In the genomic region with DNA sequence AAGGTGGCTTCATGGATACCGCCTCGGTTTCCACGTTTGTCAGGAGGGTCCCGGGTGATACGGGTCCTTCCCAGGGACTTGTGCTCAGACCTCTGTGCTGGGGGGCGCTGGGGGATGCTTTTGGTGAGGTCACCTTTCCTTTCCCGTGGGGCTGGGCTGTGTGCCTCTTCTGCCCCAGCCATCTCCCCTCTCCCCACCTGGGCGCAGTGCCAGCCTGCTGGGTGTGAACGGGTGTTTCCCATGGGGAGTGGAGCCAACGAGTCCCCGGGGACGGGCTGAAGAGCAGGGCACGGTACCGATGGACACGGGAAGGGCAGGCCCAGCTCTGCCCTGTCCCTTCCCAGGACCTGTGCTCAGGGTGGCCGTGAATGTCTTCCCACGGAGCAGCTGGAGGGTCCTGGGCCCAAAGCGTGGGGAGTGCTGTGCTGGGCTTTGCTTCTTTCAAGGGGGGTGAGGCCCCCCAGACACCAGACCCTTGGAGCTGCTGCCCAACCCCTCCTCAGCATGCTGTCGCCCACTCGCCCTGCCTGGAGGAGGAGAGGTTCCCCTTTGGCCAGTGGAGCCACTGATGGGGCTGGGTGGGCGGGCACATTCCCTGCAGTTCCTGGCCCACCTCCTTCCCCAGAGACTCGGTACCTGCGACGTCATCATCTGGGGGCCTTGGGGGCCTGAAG, we compare ENCODE assay signal across 21 cellular contexts. TPM values are rescaled to one million over a fixed set of nuclear protein-coding genes. Genes with fewer than 3 reads are reported as not detected.
DNase-seq lines count a peak whose midpoint lies in the region; ATAC-seq, FAIRE-seq and TF ChIP-seq lines count a peak whose summit lies in the region.
"Had no signal": no experiment of that assay in that cellular context is flagged by ENCODE, and none has a peak within 500 bp of the region (broad histone marks: within the 10 kb centered on the region; RNA-seq: fewer than 3 reads in every experiment).

No MANE protein-coding gene starts in this region.

- intact Hi-C loops in K562 (cut with micrococcal nuclease), result no loop called here
- intact Hi-C loops in left colon (cut with DNase I, micrococcal nuclease), result no loop called here

- TF ChIP-seq EP300 in K562 (IDR thresholded peaks at IDR 0.05; ENCODE audit: low read length), result no peak

- TF ChIP-seq RAD21 in K562 (CRISPR knock-in tag; conservative IDR thresholded peaks at IDR 0.05 in 1 of 2, IDR thresholded peaks at IDR 0.05 in 1 of 2), result no peak

- ATAC-seq in K562, result no peak
- no peak for ATAC-seq in GM21825 (IDR thresholded peaks at IDR 0.05; ENCODE audit: unreplicated experiment)
- ATAC-seq in left colon, result no peak

- no peak for DNase-seq in K562 (ENCODE audit: extremely low read depth in 1 of 4, low spot score in 3 of 4)
- DNase-seq in right atrium auricular region (ENCODE audit: low spot score), result no peak
- DNase-seq in central memory CD4-positive, alpha-beta T cell, result no peak
- no peak for DNase-seq in left colon
- DNase-seq: Caco-2, DMS153, EL, NCI-H187 treated with DMSO at 0.1 percent for 48 hours, NCI-H2171 treated with DMSO at 0.1 percent for 48 hours, NCI-H446 treated with DMSO at 0.1 percent for 48 hours, OCI-M1, RPMI8226, SJCRH30 had no signal

- TF ChIP-seq CTCF in K562 (IDR thresholded peaks at IDR 0.05 in 2 of 3, conservative IDR thresholded peaks at IDR 0.05 in 1 of 3; ENCODE audit: insufficient read depth in 2 of 3, low read depth in 1 of 3, low read length in 3 of 3) (no peak), right atrium auricular region (IDR thresholded peaks at IDR 0.05) (no peak)

- peaks cover 21 to 89% (median 63%) of the 10 kb centered on the region in 11 experiments; a peak in 21 of 22 replicates for H3K36me3 ChIP-seq in BLaER1 treated with 17β-estradiol and CSF1 and Interleukin-3, amounts not matched to agents 10 nM and 100 nM
- peaks cover 51% of the 10 kb centered on the region; the same call in 1 of the 3 replicates for H3K36me3 ChIP-seq in K562 (ENCODE audit: control insufficient read depth, insufficient read depth, low read length)
- H3K36me3 ChIP-seq in right atrium auricular region, result peaks cover 16% of the 10 kb centered on the region
- H3K36me3 ChIP-seq in stomach smooth muscle (ENCODE audit: control insufficient read depth in 2 of 2, insufficient read depth in 2 of 2, low read length in 2 of 2), result peaks cover 0 to 5% of the 10 kb centered on the region in 2 donors

- no peak overlapping the region for H2AFZ ChIP-seq in K562 (ENCODE audit: low read depth, low read length)

- peaks cover 20 to 29% (median 26%) of the 10 kb centered on the region in 10 experiments for H3K4me1 ChIP-seq in BLaER1 treated with 17β-estradiol and CSF1 and Interleukin-3, amounts not matched to agents 10 nM and 100 nM
- H3K4me1 ChIP-seq in K562 (replicated peaks in 1 of 2; ENCODE audit: control insufficient read depth in 2 of 2, insufficient read depth in 2 of 2, low read length in 2 of 2), result peaks cover 0 to 43% of the 10 kb centered on the region in 2 experiments; a peak in 2 of 5 replicates
- H3K4me1 ChIP-seq in right atrium auricular region, result peaks cover 0 to 38% of the 10 kb centered on the region in 2 donors
- peaks cover 22% of the 10 kb centered on the region for H3K4me1 ChIP-seq in stomach smooth muscle (ENCODE audit: control insufficient read depth, insufficient read depth, low read length)
- H3K4me1 ChIP-seq: Caco-2, SJCRH30 had no signal

- 87% methylated on average over 19 of the region's 24 CpGs for WGBS in K562 (ENCODE audit: insufficient coverage, low coverage, missing lambda C conversion rate)

- no TSS peak for BruUV-seq in K562 (replicated peaks; lab: Mats Ljungman, UMichigan)

- CTCF ChIA-PET in K562 (lab: Yijun Ruan, JAX; ENCODE audit: low intra/inter-chr PET ratio), result no interaction called here

- POLR2A ChIA-PET in K562 (lab: Yijun Ruan, JAX), result interaction anchor here (0.6 kb wide), 1 partner anchor 152 kb away, joined by 4 read pairs; no protein-coding TSS in a partner anchor

- H3K9me1 ChIP-seq in K562 (ENCODE audit: control insufficient read depth, insufficient read depth, low read length), result no peaks in the 10 kb centered on the region

- TF ChIP-seq POLR2A in K562 (conservative IDR thresholded peaks at IDR 0.05), result no peak

- no peaks in the 10 kb centered on the region for H3K27me3 ChIP-seq in BLaER1 treated with 17β-estradiol and CSF1 and Interleukin-3, amounts not matched to agents 10 nM and 100 nM
- H3K27me3 ChIP-seq in K562 (ENCODE audit: control insufficient read depth in 2 of 2, insufficient read depth in 2 of 2, low read length in 2 of 2) (no peaks in the 10 kb centered on the region), right atrium auricular region (no peaks in the 10 kb centered on the region), stomach smooth muscle (ENCODE audit: control insufficient read depth in 1 of 2, insufficient read depth in 2 of 2, low read length in 2 of 2) (no peaks in the 10 kb centered on the region)
- H3K27me3 ChIP-seq: SJCRH30 had no signal

- no peak for FAIRE-seq in K562 (lab: Jason Lieb, UNC)
- FAIRE-seq: H54 had no signal

- H3K9me3 ChIP-seq in BLaER1 treated with 17β-estradiol and CSF1 and Interleukin-3, amounts not matched to agents 10 nM and 100 nM (replicated peaks in 1 of 11), result peaks cover 0 to 12% (median 4%) of the 10 kb centered on the region in 11 experiments; a peak in 12 of 22 replicates
- H3K9me3 ChIP-seq in K562 (replicated peaks; ENCODE audit: control insufficient read depth, insufficient read depth, low read depth, low read length) (no peaks in the 10 kb centered on the region), right atrium auricular region (no peaks in the 10 kb centered on the region), stomach smooth muscle (ENCODE audit: control insufficient read depth in 2 of 2, low read length in 2 of 2) (no peaks in the 10 kb centered on the region)
- H3K9me3 ChIP-seq: Caco-2, SJCRH30 had no signal

- no peaks in the 10 kb centered on the region for H3K79me2 ChIP-seq in K562 (ENCODE audit: control insufficient read depth, insufficient read depth, low read length)

- no peak overlapping the region for H3K27ac ChIP-seq in BLaER1 treated with 17β-estradiol and CSF1 and Interleukin-3, amounts not matched to agents 10 nM and 100 nM
- no peak overlapping the region for H3K27ac ChIP-seq in K562 (ENCODE audit: extremely low read depth, low read depth, low read length)
- peak overlapping the region; percentile 82 to 83 for H3K27ac ChIP-seq in right atrium auricular region
- H3K27ac ChIP-seq in stomach smooth muscle (ENCODE audit: low read length), result peak overlapping the region; percentile 37
- H3K27ac ChIP-seq: SJCRH30 had no signal

- H3K9ac ChIP-seq in BLaER1 treated with 17β-estradiol and CSF1 and Interleukin-3, amounts not matched to agents 10 nM and 100 nM, result peak overlapping the region in 7 of 11 experiments; percentile 23 to 62 (median 38); a peak in 3 of 22 replicates
- H3K9ac ChIP-seq in K562 (ENCODE audit: insufficient read depth in 1 of 2, low read depth in 2 of 2, low read length in 2 of 2) (no peak overlapping the region), stomach smooth muscle (ENCODE audit: low read length in 2 of 2) (no peak overlapping the region)

- peak overlapping the region; percentile 44 to 81 (median 76); a peak in 21 of 22 replicates for H3K4me2 ChIP-seq in BLaER1 treated with 17β-estradiol and CSF1 and Interleukin-3, amounts not matched to agents 10 nM and 100 nM
- H3K4me2 ChIP-seq in K562 (ENCODE audit: insufficient read depth, low read length), result no peak overlapping the region

- peaks cover 0 to 71% (median 42%) of the 10 kb centered on the region in 11 experiments; a peak in 18 of 22 replicates for H4K20me1 ChIP-seq in BLaER1 treated with 17β-estradiol and CSF1 and Interleukin-3, amounts not matched to agents 10 nM and 100 nM
- H4K20me1 ChIP-seq in K562 (replicated peaks; ENCODE audit: control insufficient read depth, insufficient read depth, low read length), result no peaks in the 10 kb centered on the region

- H3K4me3 ChIP-seq in BLaER1 treated with 17β-estradiol and CSF1 and Interleukin-3, amounts not matched to agents 10 nM and 100 nM, result no peak overlapping the region
- no peak overlapping the region for H3K4me3 ChIP-seq in K562
- H3K4me3 ChIP-seq in right atrium auricular region, result no peak overlapping the region
- no peak overlapping the region for H3K4me3 ChIP-seq in stomach smooth muscle (ENCODE audit: low read length in 2 of 2)
- H3K4me3 ChIP-seq: SJCRH30 had no signal

- in situ Hi-C loops in K562 (cut with MboI), result no loop called here

RNA-seq across cellular contexts. Expression of a gene that starts 15.5 kb away (rescaled TPM):
- 105 and 266 TPM in 2 replicates for total RNA-seq in K562 (2011; cell fraction: chromatin; rRNA removed; ENCODE audit: low replicate concordance)
- total RNA-seq in K562 (2011; cell fraction: nucleolus; rRNA removed), result 180 and 212 TPM in 2 replicates
- total RNA-seq in K562 (2011; cell fraction: nucleoplasm; rRNA removed), result 109 and 112 TPM in 2 replicates
- total RNA-seq in K562 (2014; rRNA removed) (35.1 and 47.4 TPM in 2 replicates), K562 (2014; rRNA removed; fragmentation: Illumina TruSeq; extraction: Trizol) (1.7 and 3.0 TPM in 2 replicates), K562 (2015; rRNA removed; fragmentation: Illumina TruSeq; extraction: Trizol) (21.2 and 21.9 TPM in 2 replicates), K562 (2021) (77.4 and 91.8 TPM in 2 replicates), right atrium auricular region (10 to 100 TPM; 11.3 to 11.5 TPM), left colon (10 to 100 TPM; 26.6 to 36.3 TPM)
- polyA plus RNA-seq in K562 (2011; rRNA removed) (14.5 and 24.6 TPM in 2 replicates), K562 (2014; fragmentation: Illumina TruSeq; extraction: Trizol) (8.2 and 29.3 TPM in 2 replicates), K562 (2014; fragmentation: Nextera tagmentation; extraction: Ambion mirVana) (1 to 10 TPM in 1 of 2 experiments, under 1 TPM in 1; 0.51 to 1.4 TPM), K562 (2014; rRNA removed) (60.2 and 63.2 TPM in 2 replicates)
- polyA plus RNA-seq in K562 (2011; cell fraction: cytosol; rRNA removed), result 19.9 and 53.3 TPM in 2 replicates
- 229 and 359 TPM in 2 replicates for polyA plus RNA-seq in K562 (2011; cell fraction: nucleus; rRNA removed)
- 48.2 and 53.0 TPM in 2 replicates for polyA plus RNA-seq in K562 (2012)
- 5.7 and 6.3 TPM in 2 replicates for polyA minus RNA-seq in K562 (2011; rRNA and poly(A)+ RNA removed)
- polyA minus RNA-seq in K562 (2011; cell fraction: cytosol; rRNA and poly(A)+ RNA removed), result 24.3 and 30.0 TPM in 2 replicates
- polyA minus RNA-seq in K562 (2011; cell fraction: nucleus; rRNA and poly(A)+ RNA removed), result 48.3 and 54.8 TPM in 2 replicates

RNA-seq across cellular contexts. Expression of a gene that starts 19.9 kb away (rescaled TPM):
- total RNA-seq in K562 (2011; cell fraction: chromatin; rRNA removed; ENCODE audit: low replicate concordance), result not detected in 2 replicates
- total RNA-seq in K562 (2011; cell fraction: nucleolus; rRNA removed), result not detected in 2 replicates
- not detected in 2 replicates for total RNA-seq in K562 (2011; cell fraction: nucleoplasm; rRNA removed)
- not detected in 2 replicates for total RNA-seq in K562 (2014; rRNA removed)
- total RNA-seq in K562 (2014; rRNA removed; fragmentation: Illumina TruSeq; extraction: Trizol), result not detected in 2 replicates
- total RNA-seq in K562 (2015; rRNA removed; fragmentation: Illumina TruSeq; extraction: Trizol), result not detected in 2 replicates
- 0.11 and 0.38 TPM in 2 replicates for total RNA-seq in K562 (2021)
- polyA plus RNA-seq in K562 (2011; rRNA removed), result not detected in 2 replicates
- 0.07 TPM in 1 of 2 replicates, not detected in the other for polyA plus RNA-seq in K562 (2011; cell fraction: cytosol; rRNA removed)
- 0.09 TPM in 1 of 2 replicates, not detected in the other for polyA plus RNA-seq in K562 (2011; cell fraction: nucleus; rRNA removed)
- polyA plus RNA-seq in K562 (2012), result not detected in 2 replicates
- polyA plus RNA-seq in K562 (2014; fragmentation: Illumina TruSeq; extraction: Trizol), result not detected in 2 replicates
- not detected for polyA plus RNA-seq in K562 (2014; fragmentation: Nextera tagmentation; extraction: Ambion mirVana)
- polyA plus RNA-seq in K562 (2014; rRNA removed), result not detected in 2 replicates
- not detected in 2 replicates for polyA minus RNA-seq in K562 (2011; rRNA and poly(A)+ RNA removed)
- polyA minus RNA-seq in K562 (2011; cell fraction: cytosol; rRNA and poly(A)+ RNA removed), result not detected in 2 replicates
- not detected in 2 replicates for polyA minus RNA-seq in K562 (2011; cell fraction: nucleus; rRNA and poly(A)+ RNA removed)
- under 1 TPM in 1 of 2 donors, not detected in 1; 0.24 TPM for total RNA-seq in right atrium auricular region
- total RNA-seq in left colon, result not detected
- total RNA-seq: A673, Caco-2, HT1080, LHCN-M2, SJCRH30 had no signal
- polyA plus RNA-seq: IgD-negative memory B cell had no signal

RNA-seq across cellular contexts. Expression of a gene that starts 24.8 kb away (rescaled TPM):
- total RNA-seq in K562 (2011; cell fraction: chromatin; rRNA removed; ENCODE audit: low replicate concordance), result not detected in 2 replicates
- not detected in 2 replicates for total RNA-seq in K562 (2011; cell fraction: nucleolus; rRNA removed)
- total RNA-seq in K562 (2011; cell fraction: nucleoplasm; rRNA removed), result not detected in 2 replicates
- total RNA-seq in K562 (2014; rRNA removed) (not detected in 2 replicates), K562 (2014; rRNA removed; fragmentation: Illumina TruSeq; extraction: Trizol) (not detected in 2 replicates), K562 (2015; rRNA removed; fragmentation: Illumina TruSeq; extraction: Trizol) (not detected in 2 replicates), K562 (2021) (0.18 TPM in 1 of 2 replicates, not detected in the other), right atrium auricular region (10 to 100 TPM; 35.1 to 42.2 TPM), left colon (1 to 10 TPM; 2.6 to 4.9 TPM)
- polyA plus RNA-seq in K562 (2011; rRNA removed) (not detected in 2 replicates), K562 (2014; fragmentation: Illumina TruSeq; extraction: Trizol) (not detected in 2 replicates), K562 (2014; fragmentation: Nextera tagmentation; extraction: Ambion mirVana) (under 1 TPM in 1 of 2 experiments, not detected in 1; 0.04 TPM), K562 (2014; rRNA removed) (not detected in 2 replicates)
- polyA plus RNA-seq in K562 (2011; cell fraction: cytosol; rRNA removed), result not detected in 2 replicates
- not detected in 2 replicates for polyA plus RNA-seq in K562 (2011; cell fraction: nucleus; rRNA removed)
- polyA plus RNA-seq in K562 (2012), result 0.09 and 0.29 TPM in 2 replicates
- polyA minus RNA-seq in K562 (2011; rRNA and poly(A)+ RNA removed), result not detected in 2 replicates
- not detected in 2 replicates for polyA minus RNA-seq in K562 (2011; cell fraction: cytosol; rRNA and poly(A)+ RNA removed)
- polyA minus RNA-seq in K562 (2011; cell fraction: nucleus; rRNA and poly(A)+ RNA removed), result not detected in 2 replicates
- total RNA-seq: A673, Caco-2, LHCN-M2 had no signal

RNA-seq across cellular contexts. Expression of a gene that starts 33.8 kb away (rescaled TPM):
- total RNA-seq in K562 (2011; cell fraction: chromatin; rRNA removed; ENCODE audit: low replicate concordance), result 211 and 640 TPM in 2 replicates
- total RNA-seq in K562 (2011; cell fraction: nucleolus; rRNA removed), result 395 and 397 TPM in 2 replicates
- total RNA-seq in K562 (2011; cell fraction: nucleoplasm; rRNA removed), result 230 and 249 TPM in 2 replicates
- total RNA-seq in K562 (2014; rRNA removed) (56.3 and 60.8 TPM in 2 replicates), K562 (2014; rRNA removed; fragmentation: Illumina TruSeq; extraction: Trizol) (8.4 and 10.7 TPM in 2 replicates), K562 (2015; rRNA removed; fragmentation: Illumina TruSeq; extraction: Trizol) (19.6 and 22.4 TPM in 2 replicates), K562 (2021) (85.3 and 97.0 TPM in 2 replicates), right atrium auricular region (10 to 100 TPM; 19.4 to 31.7 TPM), left colon (10 to 100 TPM; 42.3 to 44.9 TPM)
- polyA plus RNA-seq in K562 (2011; rRNA removed) (18.2 and 29.5 TPM in 2 replicates), K562 (2014; fragmentation: Illumina TruSeq; extraction: Trizol) (18.7 and 39.3 TPM in 2 replicates), K562 (2014; fragmentation: Nextera tagmentation; extraction: Ambion mirVana) (under 1 TPM; 0.06 TPM), K562 (2014; rRNA removed) (81.5 and 126 TPM in 2 replicates)
- polyA plus RNA-seq in K562 (2011; cell fraction: cytosol; rRNA removed), result 15.2 and 41.1 TPM in 2 replicates
- 239 and 402 TPM in 2 replicates for polyA plus RNA-seq in K562 (2011; cell fraction: nucleus; rRNA removed)
- 92.4 and 190 TPM in 2 replicates for polyA plus RNA-seq in K562 (2012)
- polyA minus RNA-seq in K562 (2011; rRNA and poly(A)+ RNA removed), result 9.3 and 23.0 TPM in 2 replicates
- 19.6 and 27.9 TPM in 2 replicates for polyA minus RNA-seq in K562 (2011; cell fraction: cytosol; rRNA and poly(A)+ RNA removed)
- 70.2 and 71.9 TPM in 2 replicates for polyA minus RNA-seq in K562 (2011; cell fraction: nucleus; rRNA and poly(A)+ RNA removed)

Comparison
In these comparisons a context has a peak if more than half of its experiments do, and no peak if none do; other contexts are left out.
1. H3K27ac ChIP-seq: peak in right atrium auricular region (2 of 2) and stomach smooth muscle (single experiment); none in BLaER1 treated with 17β-estradiol and CSF1 and Interleukin-3, amounts not matched to agents 10 nM and 100 nM (0 of 11) and K562 (single experiment).
2. H3K9ac ChIP-seq: peak in BLaER1 treated with 17β-estradiol and CSF1 and Interleukin-3, amounts not matched to agents 10 nM and 100 nM (7 of 11); none in K562 (0 of 2) and stomach smooth muscle (0 of 2).
3. RNA of a gene that starts 24.8 kb away (total RNA-seq): 35.1 to 42.2 TPM in right atrium auricular region; 2.6 to 4.9 TPM in left colon and 0.18 TPM in K562; every median in the first group is over 4 times any median in the second.